In genomic region chr17:75158480-75158879, GRCh38 we compare ENCODE assay signal across 7 cellular contexts. TPM values are rescaled to one million over a fixed set of nuclear protein-coding genes. Genes with fewer than 3 reads are reported as not detected.
DNase-seq lines count a peak whose midpoint lies in the region; ATAC-seq, FAIRE-seq and TF ChIP-seq lines count a peak whose summit lies in the region.
"Not testable (repeated sequence)": the region's sequence is repeated elsewhere in the genome, so short reads cannot be mapped to it uniquely, and the experiment has no call there.

No MANE protein-coding gene starts in this region.

- H3K18ac ChIP-seq in trophoblast cell (ENCODE audit: low read length) = not testable (repeated sequence)

- H3K4me3 Mint-ChIP-seq in WTC11 = not testable (repeated sequence)

- not testable (repeated sequence) for H3K36me3 ChIP-seq in PC-3 (ENCODE audit: low read depth, low read length); brain microvascular endothelial cell (replicated peaks); esophagus (ENCODE audit: control insufficient read depth in 2 of 2, insufficient read depth in 2 of 2, low read length in 1 of 2); keratinocyte (ENCODE audit: control insufficient read depth in 2 of 2, extremely low read depth in 1 of 2, insufficient read depth in 2 of 2, low read length in 2 of 2); trophoblast cell (ENCODE audit: control insufficient read depth in 1 of 2, insufficient read depth in 2 of 2, low read length in 2 of 2)

- H3K27ac ChIP-seq in PC-3 (ENCODE audit: low read length) (peak overlapping the region; percentile 96), brain microvascular endothelial cell (peak overlapping the region; percentile 85), esophagus (ENCODE audit: low read depth in 2 of 2, low read length in 1 of 2) (peak overlapping the region; percentile 61 to 67), keratinocyte (ENCODE audit: control insufficient read depth, insufficient read depth, low read length) (peak overlapping the region; percentile 92)
- H3K27ac ChIP-seq in trophoblast cell (ENCODE audit: low read depth, low read length) = not testable (repeated sequence)

- H3K9me3 ChIP-seq in PC-3 (ENCODE audit: low read length); esophagus (ENCODE audit: control insufficient read depth in 2 of 2, insufficient read depth in 1 of 2, low read depth in 1 of 2, low read length in 1 of 2); keratinocyte (ENCODE audit: control insufficient read depth, low read depth, low read length); trophoblast cell (ENCODE audit: insufficient read depth, low read depth, low read length): not testable (repeated sequence)

- POLR2A ChIA-PET in PC-3 (lab: Charles Lee; ENCODE audit: unreplicated experiment) = interaction anchor here (1.2 kb wide), 1 partner anchor 27 kb away, joined by 5 read pairs; the partner anchor contains the start of gene NT5C
- POLR2A ChIA-PET in WTC11 (lab: Charles Lee) = not testable (repeated sequence)

- H2BK12ac ChIP-seq in trophoblast cell (ENCODE audit: low read length) = not testable (repeated sequence)

- not testable (repeated sequence) for FAIRE-seq in keratinocyte (lab: Jason Lieb, UNC)

- not testable (repeated sequence) for H3K14ac ChIP-seq in trophoblast cell (ENCODE audit: low read length)

- in situ Hi-C loops in brain microvascular endothelial cell (cut with HindIII; ENCODE audit: low pct_ligation_motif_present, low sequenced_read_pairs) = not testable (repeated sequence)

- DNase-seq in EH (ENCODE audit: low read depth) (peak; percentile 20), PC-3 (peak; percentile 86), trophoblast cell (peak; percentile 95 to 98)
- DNase-seq in WTC11 (ENCODE audit: low spot score); brain microvascular endothelial cell; keratinocyte (ENCODE audit: low read depth, low spot score): not testable (repeated sequence)

- H2BK120ac ChIP-seq in trophoblast cell (ENCODE audit: insufficient read depth, low read length, poor library complexity) = not testable (repeated sequence)

- not testable (repeated sequence) for H3K27me3 Mint-ChIP-seq in WTC11 (ENCODE audit: low read depth)

- H3K23ac ChIP-seq in trophoblast cell (ENCODE audit: low read length) = not testable (repeated sequence)

- dilution Hi-C loops in keratinocyte (cut with MboI; ENCODE audit: extremely low pct_ligation_motif_present, low sequenced_read_pairs) = not testable (repeated sequence)

- not testable (repeated sequence) for H3K36me3 Mint-ChIP-seq in WTC11

- WGBS in esophagus, 2 donors = 89% methylated on average over 8 of the region's 8 CpGs
- no CpG with 5 or more reads among the region's 8 CpGs for WGBS in trophoblast cell (ENCODE audit: extremely low coverage, insufficient coverage, insufficient read length)

- not testable (repeated sequence) for H3K9me3 Mint-ChIP-seq in WTC11

- H3K9me2 ChIP-seq in PC-3 (replicated peaks; ENCODE audit: low read length) = not testable (repeated sequence)

- ATAC-seq in PC-3, WTC11: not testable (repeated sequence)

- not testable (repeated sequence) for H3K9me1 ChIP-seq in keratinocyte (ENCODE audit: control insufficient read depth, extremely low read depth, insufficient read depth, low read length)

- peaks cover 24% of the 10 kb centered on the region for H3F3A ChIP-seq in PC-3 (ENCODE audit: low read length, unreplicated experiment)

- not testable (repeated sequence) for H2AK5ac ChIP-seq in trophoblast cell (ENCODE audit: low read length)

- H3K27me3 ChIP-seq in PC-3 (ENCODE audit: low read length); brain microvascular endothelial cell (replicated peaks); esophagus (ENCODE audit: control insufficient read depth in 1 of 2, insufficient read depth in 2 of 2, low read length in 2 of 2); keratinocyte (ENCODE audit: control insufficient read depth, extremely low read depth, insufficient read depth, low read length); trophoblast cell (ENCODE audit: insufficient read depth, low read length): not testable (repeated sequence)

- H4K12ac ChIP-seq in trophoblast cell (ENCODE audit: low read depth, low read length) = not testable (repeated sequence)

- not testable (repeated sequence) for H2BK5ac ChIP-seq in trophoblast cell (ENCODE audit: low read depth, low read length, poor library complexity)

- peaks cover 21% of the 10 kb centered on the region for H3K4me1 Mint-ChIP-seq in WTC11

- intact Hi-C loops in PC-3 (cut with micrococcal nuclease) = not testable (repeated sequence)

- not testable (repeated sequence) for H3K79me1 ChIP-seq in trophoblast cell (ENCODE audit: low read length)

- TF ChIP-seq CTCF in PC-3 (conservative IDR thresholded peaks at IDR 0.05; ENCODE audit: low read depth, low read length); WTC11 (IDR thresholded peaks at IDR 0.05); brain microvascular endothelial cell (IDR thresholded peaks at IDR 0.05; ENCODE audit: low read depth, low read length, missing control alignments); keratinocyte (optimal IDR thresholded peaks at IDR 0.05 in 1 of 3, IDR thresholded peaks at IDR 0.05 in 1 of 3, conservative IDR thresholded peaks at IDR 0.05 in 1 of 3; ENCODE audit: extremely low read depth in 1 of 3, insufficient read depth in 2 of 3, low read length in 3 of 3): not testable (repeated sequence)

- not testable (repeated sequence) for H3K4ac ChIP-seq in trophoblast cell (ENCODE audit: low read depth, low read length)

- H3K4me2 ChIP-seq in PC-3 (ENCODE audit: low read length) (peak overlapping the region; percentile 60), keratinocyte (ENCODE audit: control insufficient read depth, extremely low read depth, insufficient read depth, low read depth, low read length) (peak overlapping the region; percentile 12)
- H3K4me2 ChIP-seq in trophoblast cell (ENCODE audit: low read length) = not testable (repeated sequence)

- peaks cover 47% of the 10 kb centered on the region for H3K4me1 ChIP-seq in PC-3 (ENCODE audit: insufficient read depth, low read length)
- not testable (repeated sequence) for H3K4me1 ChIP-seq in esophagus (ENCODE audit: control insufficient read depth in 2 of 2, insufficient read depth in 2 of 2, low read length in 1 of 2); trophoblast cell (ENCODE audit: control insufficient read depth in 1 of 2, insufficient read depth in 2 of 2, low read length in 2 of 2)
- H3K4me1 ChIP-seq in keratinocyte (ENCODE audit: control insufficient read depth, extremely low read depth, insufficient read depth, low read length) = peaks cover 37% of the 10 kb centered on the region

- H3K79me2 ChIP-seq in PC-3 (ENCODE audit: low read length) = peaks cover 26% of the 10 kb centered on the region
- H3K79me2 ChIP-seq in keratinocyte (ENCODE audit: control insufficient read depth, insufficient read depth, low read length); trophoblast cell (ENCODE audit: control insufficient read depth, insufficient read depth, low read length, poor library complexity): not testable (repeated sequence)

- H4K91ac ChIP-seq in trophoblast cell (ENCODE audit: low read depth, low read length) = not testable (repeated sequence)

- 0 out of 2 replicates have a peak overlapping the region, but pooled peaks have one; percentile 29 for H3K27ac Mint-ChIP-seq in WTC11

- H2AFZ ChIP-seq in PC-3 (ENCODE audit: low read length); keratinocyte (ENCODE audit: control insufficient read depth, low read length); trophoblast cell (ENCODE audit: insufficient read depth, low read length, poor library complexity): not testable (repeated sequence)

- BruUV-seq in PC-3 (replicated peaks; lab: Mats Ljungman, UMichigan) = not testable (repeated sequence)

- H3K9ac ChIP-seq in PC-3 (ENCODE audit: low read length) (peak overlapping the region; percentile 76), keratinocyte (ENCODE audit: control insufficient read depth, extremely low read depth, insufficient read depth, low read length) (peak overlapping the region; percentile 40)
- H3K9ac ChIP-seq in trophoblast cell (ENCODE audit: low read length) = not testable (repeated sequence)

- not testable (repeated sequence) for H4K8ac ChIP-seq in trophoblast cell (ENCODE audit: low read depth, low read length)

- H3K4me3 ChIP-seq in PC-3 (ENCODE audit: low read length) = 0 out of 2 replicates have a peak overlapping the region, but pooled peaks have one; percentile 6
- not testable (repeated sequence) for H3K4me3 ChIP-seq in brain microvascular endothelial cell (ENCODE audit: low read depth, low read length); esophagus (ENCODE audit: low read depth in 1 of 2, low read length in 2 of 2); keratinocyte (ENCODE audit: control insufficient read depth in 2 of 3, extremely low read depth in 1 of 3, insufficient read depth in 2 of 3, low read depth in 1 of 3, low read length in 3 of 3); trophoblast cell (ENCODE audit: low read depth, low read length)

- CTCF ChIA-PET in PC-3 (lab: Charles Lee) = not testable (repeated sequence)
- CTCF ChIA-PET in WTC11 (lab: Charles Lee) = interaction anchor here (0.7 to 0.8 kb wide), 2 partner anchors 14 to 171 kb away, joined by 3 to 5 read pairs; partner anchors contain the start of gene CDR2L

- not testable (repeated sequence) for H4K20me1 ChIP-seq in PC-3 (ENCODE audit: low read length); keratinocyte (ENCODE audit: control insufficient read depth, extremely low read depth, insufficient read depth, low read length)

RNA-seq across cellular contexts. Expression of gene JPT1, which starts 4.2 kb away (rescaled TPM):
- total RNA-seq in PC-3 (2014; rRNA removed) (674 and 705 TPM in 2 replicates), WTC11 (2021) (289 to 341 TPM (median 300 TPM) in 3 replicates)
- polyA plus RNA-seq in esophagus (100 to 1,000 TPM; 292 to 300 TPM), keratinocyte (67.5 to 452 TPM (median 142 TPM) in 3 replicates)
- polyA plus RNA-seq in keratinocyte (2011; ENCODE audit: low read depth) = 130 TPM
- polyA plus RNA-seq in keratinocyte (2011; cell fraction: cytosol; rRNA removed) = 236 and 338 TPM in 2 replicates
- polyA plus RNA-seq in keratinocyte (2011; cell fraction: nucleus; rRNA removed) = 135 and 172 TPM in 2 replicates
- 339 and 621 TPM in 2 replicates for polyA plus RNA-seq in keratinocyte (2012; ENCODE audit: low replicate concordance)
- 48.8 to 71.8 TPM (median 51.3 TPM) in 3 replicates for polyA minus RNA-seq in keratinocyte
- polyA minus RNA-seq in keratinocyte (2011; cell fraction: cytosol; rRNA and poly(A)+ RNA removed) = 395 TPM
- polyA minus RNA-seq in keratinocyte (2011; cell fraction: nucleus; rRNA and poly(A)+ RNA removed) = 49.7 and 67.1 TPM in 2 replicates
- 301 and 304 TPM in 2 replicates for polyA plus RNA-seq in trophoblast cell (2013)

RNA-seq across cellular contexts. Expression of gene SUMO2, which starts 24.3 kb away (rescaled TPM):
- total RNA-seq in PC-3 (2014; rRNA removed) (244 and 282 TPM in 2 replicates), WTC11 (2021) (650 to 764 TPM (median 757 TPM) in 3 replicates)
- polyA plus RNA-seq in esophagus (10 to 100 TPM; 68.8 to 76.0 TPM), keratinocyte (107 to 393 TPM (median 230 TPM) in 3 replicates)
- 585 TPM for polyA plus RNA-seq in keratinocyte (2011; ENCODE audit: low read depth)
- 114 and 228 TPM in 2 replicates for polyA plus RNA-seq in keratinocyte (2011; cell fraction: cytosol; rRNA removed)
- 40.4 and 49.2 TPM in 2 replicates for polyA plus RNA-seq in keratinocyte (2011; cell fraction: nucleus; rRNA removed)
- 183 and 281 TPM in 2 replicates for polyA plus RNA-seq in keratinocyte (2012; ENCODE audit: low replicate concordance)
- polyA minus RNA-seq in keratinocyte = 45.2 to 76.1 TPM (median 50.0 TPM) in 3 replicates
- 150 TPM for polyA minus RNA-seq in keratinocyte (2011; cell fraction: cytosol; rRNA and poly(A)+ RNA removed)
- polyA minus RNA-seq in keratinocyte (2011; cell fraction: nucleus; rRNA and poly(A)+ RNA removed) = 10.2 and 35.3 TPM in 2 replicates
- 194 and 209 TPM in 2 replicates for polyA plus RNA-seq in trophoblast cell (2013)

RNA-seq across cellular contexts. Expression of gene NT5C, which starts 26.9 kb away (rescaled TPM):
- 116 and 131 TPM in 2 replicates for total RNA-seq in PC-3 (2014; rRNA removed)
- 91.0 to 102 TPM (median 96.9 TPM) in 3 replicates for total RNA-seq in WTC11 (2021)
- 10 to 100 TPM; 64.2 to 79.0 TPM for polyA plus RNA-seq in esophagus
- 29.9 to 38.1 TPM (median 38.0 TPM) in 3 replicates for polyA plus RNA-seq in keratinocyte
- polyA plus RNA-seq in keratinocyte (2011; ENCODE audit: low read depth) = 22.2 TPM
- 15.2 and 35.4 TPM in 2 replicates for polyA plus RNA-seq in keratinocyte (2011; cell fraction: cytosol; rRNA removed)
- 32.0 and 44.4 TPM in 2 replicates for polyA plus RNA-seq in keratinocyte (2011; cell fraction: nucleus; rRNA removed)
- 28.7 and 54.4 TPM in 2 replicates for polyA plus RNA-seq in keratinocyte (2012; ENCODE audit: low replicate concordance)
- 9.4 to 21.4 TPM (median 10.0 TPM) in 3 replicates for polyA minus RNA-seq in keratinocyte
- polyA minus RNA-seq in keratinocyte (2011; cell fraction: cytosol; rRNA and poly(A)+ RNA removed) = 16.1 TPM
- 8.1 and 9.2 TPM in 2 replicates for polyA minus RNA-seq in keratinocyte (2011; cell fraction: nucleus; rRNA and poly(A)+ RNA removed)
- polyA plus RNA-seq in trophoblast cell (2013) = 45.3 and 47.2 TPM in 2 replicates

RNA-seq across cellular contexts. Expression of gene NUP85, which starts 47.0 kb away (rescaled TPM):
- total RNA-seq in PC-3 (2014; rRNA removed) = 91.5 and 95.6 TPM in 2 replicates
- total RNA-seq in WTC11 (2021) = 89.7 to 109 TPM (median 95.1 TPM) in 3 replicates
- polyA plus RNA-seq in esophagus = 10 to 100 TPM; 31.1 to 37.1 TPM
- 64.2 to 66.9 TPM (median 64.4 TPM) in 3 replicates for polyA plus RNA-seq in keratinocyte
- 120 TPM for polyA plus RNA-seq in keratinocyte (2011; ENCODE audit: low read depth)
- polyA plus RNA-seq in keratinocyte (2011; cell fraction: cytosol; rRNA removed) = 31.9 and 33.0 TPM in 2 replicates
- 146 and 154 TPM in 2 replicates for polyA plus RNA-seq in keratinocyte (2011; cell fraction: nucleus; rRNA removed)
- 44.5 and 46.8 TPM in 2 replicates for polyA plus RNA-seq in keratinocyte (2012; ENCODE audit: low replicate concordance)
- polyA minus RNA-seq in keratinocyte = 45.5 to 78.2 TPM (median 56.4 TPM) in 3 replicates
- polyA minus RNA-seq in keratinocyte (2011; cell fraction: cytosol; rRNA and poly(A)+ RNA removed) = 29.4 TPM
- polyA minus RNA-seq in keratinocyte (2011; cell fraction: nucleus; rRNA and poly(A)+ RNA removed) = 30.6 and 49.4 TPM in 2 replicates
- 48.2 and 51.5 TPM in 2 replicates for polyA plus RNA-seq in trophoblast cell (2013)

RNA-seq across cellular contexts. Expression of gene ARMC7, which starts 48.7 kb away (rescaled TPM):
- total RNA-seq in PC-3 (2014; rRNA removed) = 17.0 and 17.3 TPM in 2 replicates
- 13.2 to 15.9 TPM (median 14.8 TPM) in 3 replicates for total RNA-seq in WTC11 (2021)
- 1 to 10 TPM; 6.3 to 7.0 TPM for polyA plus RNA-seq in esophagus
- 3.2 to 6.0 TPM (median 4.2 TPM) in 3 replicates for polyA plus RNA-seq in keratinocyte
- polyA plus RNA-seq in keratinocyte (2011; ENCODE audit: low read depth) = 1.8 TPM
- 3.5 and 4.7 TPM in 2 replicates for polyA plus RNA-seq in keratinocyte (2011; cell fraction: cytosol; rRNA removed)
- polyA plus RNA-seq in keratinocyte (2011; cell fraction: nucleus; rRNA removed) = 8.7 and 10.6 TPM in 2 replicates
- 5.9 and 6.3 TPM in 2 replicates for polyA plus RNA-seq in keratinocyte (2012; ENCODE audit: low replicate concordance)
- polyA minus RNA-seq in keratinocyte = 3.4 to 5.4 TPM (median 3.5 TPM) in 3 replicates
- polyA minus RNA-seq in keratinocyte (2011; cell fraction: cytosol; rRNA and poly(A)+ RNA removed) = 4.0 TPM
- polyA minus RNA-seq in keratinocyte (2011; cell fraction: nucleus; rRNA and poly(A)+ RNA removed) = 4.2 and 5.9 TPM in 2 replicates
- 8.6 and 8.7 TPM in 2 replicates for polyA plus RNA-seq in trophoblast cell (2013)
